In genomic region chr17:67912088-67912487, GRCh38 we compare ENCODE assay signal across 1 cellular context.
TF ChIP-seq lines count a peak whose summit lies in the region.

No MANE protein-coding gene starts in this region.

TF ChIP-seq in GM12878, 131 proteins besides CTCF, POLR2A, EP300 and RAD21 (continued from another document):
- TF ChIP-seq PRDM15 (CRISPR knock-in tag; IDR thresholded peaks at IDR 0.05) (no peak), ATF7 (IDR thresholded peaks at IDR 0.05; ENCODE audit: low read depth) (0 out of 2 replicates have a peak, but pooled peaks have one; percentile 35), SUZ12 (IDR thresholded peaks at IDR 0.05; ENCODE audit: unreplicated experiment) (no peak)
